Comparison of ENCODE assay signal across 14 cellular contexts in genomic region chr6:136077834-136078576, GRCh38.
DNase-seq lines count a peak whose midpoint lies in the region; ATAC-seq and TF ChIP-seq lines count a peak whose summit lies in the region.
"Had no signal": no experiment of that assay in that cellular context is flagged by ENCODE, and none has a peak within 500 bp of the region (broad histone marks: within the 10 kb centered on the region; RNA-seq: fewer than 3 reads in every experiment).

No MANE protein-coding gene starts in this region.

- H3K27ac ChIP-seq in heart right ventricle (peak overlapping the region; percentile 10 to 77 (median 54)), A673 (ENCODE audit: low read depth, low read length, poor library complexity, severe bottlenecking) (no peak overlapping the region)
- H3K27ac ChIP-seq: transverse colon had no signal

- 35 to 65% methylated on average over 5 of the region's 5 CpGs for WGBS in heart right ventricle, 2 donors

- H3K4me1 ChIP-seq in heart right ventricle (peaks cover 0 to 53% (median 22%) of the 10 kb centered on the region in 9 donors), Caco-2 (no peaks in the 10 kb centered on the region), A673 (ENCODE audit: insufficient read depth, low read length, poor library complexity, severe bottlenecking) (no peaks in the 10 kb centered on the region)
- H3K4me1 ChIP-seq: transverse colon had no signal

- peak in 5 of 8 donors; percentile 17 to 84 (median 48) for ATAC-seq in heart right ventricle
- ATAC-seq: activated CD4-positive, alpha-beta T cell treated with anti-CD3 and anti-CD28 coated beads for 36 hours had no signal

- no peaks in the 10 kb centered on the region for H3K4me1 Mint-ChIP-seq in Caco-2 (ENCODE audit: low read depth, unreplicated experiment)
- H3K4me1 Mint-ChIP-seq: activated CD4-positive, alpha-beta T cell treated with anti-CD3 and anti-CD28 coated beads for 36 hours; CD14-positive monocyte had no signal

- intact Hi-C loops in heart right ventricle (cut with DNase I): no loop called here
- intact Hi-C loops in Caco-2 (cut with micrococcal nuclease; ENCODE audit: unreplicated experiment): no loop called here
- intact Hi-C loops in A673 (cut with micrococcal nuclease; ENCODE audit: unreplicated experiment): no loop called here

- H3K36me3 Mint-ChIP-seq in Caco-2 (ENCODE audit: insufficient read depth, unreplicated experiment): no peaks in the 10 kb centered on the region
- H3K36me3 Mint-ChIP-seq: CD14-positive monocyte had no signal

- H3K27me3 Mint-ChIP-seq in Caco-2 (ENCODE audit: insufficient read depth, unreplicated experiment): no peaks in the 10 kb centered on the region

- CTCF ChIA-PET in Caco-2 (lab: Charles Lee): no interaction called here
- CTCF ChIA-PET in A673 (lab: Charles Lee): no interaction called here

- H3K36me3 ChIP-seq in heart right ventricle (no peaks in the 10 kb centered on the region), Caco-2 (ENCODE audit: control insufficient read depth, insufficient read depth, low read length) (no peaks in the 10 kb centered on the region), A673 (ENCODE audit: insufficient read depth, low read length, poor library complexity, severe bottlenecking) (no peaks in the 10 kb centered on the region)
- H3K36me3 ChIP-seq: transverse colon had no signal

- DNase-seq in AG08395 (ENCODE audit: low spot score): peak; percentile 89
- DNase-seq in HS-27A (ENCODE audit: low read depth): peak; percentile 62
- peak; percentile 92 for DNase-seq in astrocyte of the hippocampus (ENCODE audit: low read depth, low spot score)
- peak in 1 of 2 donors; percentile 14 for DNase-seq in heart right ventricle
- DNase-seq in Caco-2: no peak
- DNase-seq in A673 (ENCODE audit: low spot score): no peak
- no peak for DNase-seq in ureter (ENCODE audit: low spot score)
- no peak for DNase-seq in NK-92 treated with Interleukin-12 subunit alpha and Interleukin-12 subunit beta, amount 100 ng/mL, for 24 hours (lab: John Stamatoyannopoulos, UW)
- DNase-seq: activated CD4-positive, alpha-beta T cell treated with anti-CD3 and anti-CD28 coated beads for 36 hours; cortex of kidney; MM.1S; transverse colon had no signal

- no peak overlapping the region for H3K27ac Mint-ChIP-seq in Caco-2 (ENCODE audit: unreplicated experiment)
- H3K27ac Mint-ChIP-seq: activated CD4-positive, alpha-beta T cell treated with anti-CD3 and anti-CD28 coated beads for 36 hours; CD14-positive monocyte had no signal

- no TSS peak for BruUV-seq in Caco-2 (replicated peaks; lab: Mats Ljungman, UMichigan)
- no TSS peak for BruUV-seq in A673 (replicated peaks; lab: Mats Ljungman, UMichigan)

- H3K9me3 ChIP-seq in heart right ventricle (peaks cover 0 to 5% (median 0%) of the 10 kb centered on the region in 11 donors), Caco-2 (no peaks in the 10 kb centered on the region), A673 (ENCODE audit: low read depth, low read length, poor library complexity, severe bottlenecking) (no peaks in the 10 kb centered on the region)
- H3K9me3 ChIP-seq: transverse colon had no signal

- H3K27me3 ChIP-seq in heart right ventricle: no peaks in the 10 kb centered on the region
- H3K27me3 ChIP-seq in Caco-2 (replicated peaks; ENCODE audit: control insufficient read depth, insufficient read depth, low read length): no peaks in the 10 kb centered on the region
- no peaks in the 10 kb centered on the region for H3K27me3 ChIP-seq in A673 (replicated peaks; ENCODE audit: insufficient read depth, low read depth, low read length, poor library complexity)
- H3K27me3 ChIP-seq: transverse colon had no signal

- TF ChIP-seq CTCF in heart right ventricle (IDR thresholded peaks at IDR 0.05) (no peak), Caco-2 (IDR thresholded peaks at IDR 0.05; ENCODE audit: insufficient read depth in 1 of 2, low read depth in 1 of 2, low read length in 1 of 2, severe bottlenecking in 1 of 2, unreplicated experiment in 1 of 2) (no peak), A673 (conservative IDR thresholded peaks at IDR 0.05; ENCODE audit: low read depth, low read length) (no peak)

- H3K9me3 Mint-ChIP-seq in Caco-2 (ENCODE audit: unreplicated experiment): no peaks in the 10 kb centered on the region

- POLR2A ChIA-PET in Caco-2 (lab: Charles Lee): no interaction called here
- POLR2A ChIA-PET in A673 (lab: Charles Lee; ENCODE audit: low non-redundant PET): no interaction called here

- H3K4me3 ChIP-seq in heart right ventricle (no peak overlapping the region), Caco-2 (ENCODE audit: low read depth, low read length) (no peak overlapping the region), A673 (ENCODE audit: low read depth, low read length, poor library complexity, severe bottlenecking) (no peak overlapping the region)
- H3K4me3 ChIP-seq: skin epidermis, transverse colon had no signal

- no peak overlapping the region for H3K4me3 Mint-ChIP-seq in Caco-2 (ENCODE audit: unreplicated experiment)
- H3K4me3 Mint-ChIP-seq: activated CD4-positive, alpha-beta T cell treated with anti-CD3 and anti-CD28 coated beads for 36 hours; CD14-positive monocyte had no signal

Comparison
In these comparisons a context has a peak if more than half of its experiments do, and no peak if none do; other contexts are left out.
1. DNase-seq: peak in AG08395 (single experiment), HS-27A (single experiment) and astrocyte of the hippocampus (single experiment); none in Caco-2 (0 of 2), A673 (single experiment), ureter (single experiment) and NK-92 treated with Interleukin-12 subunit alpha and Interleukin-12 subunit beta, amount 100 ng/mL, for 24 hours (single experiment).